In genomic region chr2:121164042-121164441, GRCh38 we compare ENCODE assay signal across 39 cellular contexts.
"Had no signal": no experiment of that assay in that cellular context is flagged by ENCODE, and none has a peak within 500 bp of the region (broad histone marks: within the 10 kb centered on the region; RNA-seq: fewer than 3 reads in every experiment).

No MANE protein-coding gene starts in this region.

- DNase-seq: activated B cell treated with CpG ODN at 0.5 μM for 24 hours; activated CD4-positive, alpha-beta memory T cell treated with anti-CD3 and anti-CD28 coated beads for 36 hours; activated CD4-positive, alpha-beta T cell treated with anti-CD3 and anti-CD28 coated beads for 4 hours; activated CD4-positive, alpha-beta T cell treated with anti-CD3 and anti-CD28 coated beads, Interleukin-2, amount 10 ng/mL, durations not matched to agents 24 days and 14 days; activated CD4-positive, alpha-beta T cell treated with anti-CD3 and anti-CD28 coated beads, Interleukin-2, amount 50 U/mL, for 1 hour; activated CD4-positive, alpha-beta T cell treated with anti-CD3 and anti-CD28 coated beads, Interleukin-2, amount 50 U/mL, for 4 hours; activated CD4-positive, CD25-positive, alpha-beta regulatory T cell treated with anti-CD3 and anti-CD28 coated beads, Interleukin-2, amount 50 U/mL, for 72 hours; activated CD8-positive, alpha-beta memory T cell treated with anti-CD3 and anti-CD28 coated beads, Interleukin-2, amount 50 U/mL, for 4 hours; activated CD8-positive, alpha-beta T cell treated with anti-CD3 and anti-CD28 coated beads for 36 hours; activated effector memory CD4-positive, alpha-beta T cell treated with anti-CD3 and anti-CD28 coated beads, Interleukin-2, amount 50 U/mL, for 16 hours; activated gamma-delta T cell treated with Interleukin-2 at 50 U/mL for 16 hours; activated naive CD4-positive, alpha-beta T cell; activated naive CD4-positive, alpha-beta T cell treated with anti-CD3 and anti-CD28 coated beads for 36 hours; activated naive CD4-positive, alpha-beta T cell treated with anti-CD3 and anti-CD28 coated beads, Interleukin-2, amount 50 U/mL, for 16 hours; activated naive CD8-positive, alpha-beta T cell treated with anti-CD3 and anti-CD28 coated beads for 36 hours; activated T-cell treated with anti-CD3 and anti-CD28 coated beads for 4 hours; activated T-cell treated with anti-CD3 and anti-CD28 coated beads, Interleukin-2, amount 50 U/mL, for 1 hour; activated T-cell treated with anti-CD3 and anti-CD28 coated beads, Interleukin-2, amount 50 U/mL, for 4 hours; activated T-cell treated with anti-CD3 and anti-CD28 coated beads, Interleukin-2, amount 50 U/mL, for 72 hours; adrenal gland; amniotic stem cell; aorta; body of pancreas; brain microvascular endothelial cell; caudate nucleus; cerebellar nuclear complex; T-helper 1 cell; T-helper 2 cell; T-helper 9 cell had no signal

- H3K27ac ChIP-seq: adrenal gland, body of pancreas, brain microvascular endothelial cell, breast epithelium, VCaP had no signal

- H3K4me1 ChIP-seq: adrenal gland, body of pancreas, breast epithelium had no signal

- H3K27ac Mint-ChIP-seq: activated B cell treated with CpG ODN at 0.5 μM for 24 hours; activated CD4-positive, alpha-beta memory T cell treated with anti-CD3 and anti-CD28 coated beads for 36 hours; activated CD4-positive, alpha-beta T cell treated with anti-CD3 and anti-CD28 coated beads, Interleukin-2, amount 10 ng/mL, durations not matched to agents 24 days and 14 days; activated CD8-positive, alpha-beta T cell treated with anti-CD3 and anti-CD28 coated beads for 36 hours; activated naive CD4-positive, alpha-beta T cell treated with anti-CD3 and anti-CD28 coated beads for 36 hours; activated naive CD4-positive, alpha-beta T cell treated with anti-CD3 and anti-CD28 coated beads, Interleukin-2, amount 50 U/mL, for 72 hours; activated naive CD8-positive, alpha-beta T cell treated with anti-CD3 and anti-CD28 coated beads for 36 hours; activated T-cell treated with anti-CD3 and anti-CD28 coated beads, Interleukin-2, amount 50 U/mL, for 72 hours; activated T-helper 1 cell treated with anti-CD3 and anti-CD28 coated beads, Interleukin-12 subunit alpha, Interleukin-12 subunit beta, Interleukin-2, Interleukin-4 antibody, amounts not matched to agents 30 ng/mL and 10 ng/mL and 1 ng/mL, durations not matched to agents 14 hours and 24 hours and 36 hours; activated T-helper 17 cell treated with anti-CD3 and anti-CD28 coated beads, Interleukin-2, amount 50 U/mL, for 72 hours; T-helper 1 cell treated with Interleukin-12 subunit alpha and Interleukin-12 subunit beta and Interleukin-4 antibody, amounts not matched to agents 30 μg/mL and 1 μg/mL, for 36 hours; T-helper 2 cell treated with Interferon-gamma antibody and Interleukin-4, amounts not matched to agents 5 μg/mL and 100 μg/mL, for 36 hours had no signal

- H3K4me3 ChIP-seq: adrenal gland, body of pancreas, breast epithelium had no signal

- ATAC-seq: activated CD8-positive, alpha-beta T cell treated with anti-CD3 and anti-CD28 coated beads for 36 hours; activated naive CD4-positive, alpha-beta T cell treated with anti-CD3 and anti-CD28 coated beads, Interleukin-2, amount 50 U/mL, for 72 hours; activated T-cell treated with anti-CD3 and anti-CD28 coated beads, Interleukin-2, amount 50 U/mL, for 4 hours; activated T-cell treated with anti-CD3 and anti-CD28 coated beads, Interleukin-2, amount 50 U/mL, for 72 hours; activated T-helper 17 cell treated with anti-CD3 and anti-CD28 coated beads, Interleukin-2, amount 50 U/mL, for 72 hours; body of pancreas had no signal

- H3K9me3 ChIP-seq: adrenal gland, body of pancreas, breast epithelium had no signal

- H3K36me3 ChIP-seq: adrenal gland, brain microvascular endothelial cell, breast epithelium had no signal

- H3K4me1 Mint-ChIP-seq: activated B cell treated with CpG ODN at 0.5 μM for 24 hours; activated CD4-positive, alpha-beta T cell treated with anti-CD3 and anti-CD28 coated beads, Interleukin-2, amount 10 ng/mL, durations not matched to agents 24 days and 14 days; activated naive CD8-positive, alpha-beta T cell treated with anti-CD3 and anti-CD28 coated beads for 36 hours; activated T-helper 17 cell treated with anti-CD3 and anti-CD28 coated beads, Interleukin-2, amount 50 U/mL, for 72 hours; central memory CD8-positive, alpha-beta T cell had no signal

- H3K4me3 Mint-ChIP-seq: activated B cell treated with CpG ODN at 0.5 μM for 24 hours; activated CD4-positive, alpha-beta memory T cell treated with anti-CD3 and anti-CD28 coated beads for 36 hours; activated CD4-positive, alpha-beta T cell treated with anti-CD3 and anti-CD28 coated beads, Interleukin-2, amount 10 ng/mL, durations not matched to agents 24 days and 14 days; activated CD8-positive, alpha-beta T cell treated with anti-CD3 and anti-CD28 coated beads for 36 hours; activated naive CD4-positive, alpha-beta T cell treated with anti-CD3 and anti-CD28 coated beads for 36 hours; activated naive CD8-positive, alpha-beta T cell treated with anti-CD3 and anti-CD28 coated beads for 36 hours; activated T-cell treated with anti-CD3 and anti-CD28 coated beads, Interleukin-2, amount 50 U/mL, for 4 hours; activated T-cell treated with anti-CD3 and anti-CD28 coated beads, Interleukin-2, amount 50 U/mL, for 72 hours; activated T-helper 1 cell treated with anti-CD3 and anti-CD28 coated beads, Interleukin-12 subunit alpha, Interleukin-12 subunit beta, Interleukin-2, Interleukin-4 antibody, amounts not matched to agents 30 ng/mL and 10 ng/mL and 1 ng/mL, durations not matched to agents 14 hours and 24 hours and 36 hours; activated T-helper 17 cell treated with anti-CD3 and anti-CD28 coated beads, Interleukin-2, amount 50 U/mL, for 72 hours; central memory CD8-positive, alpha-beta T cell; T-helper 1 cell treated with Interleukin-12 subunit alpha and Interleukin-12 subunit beta and Interleukin-4 antibody, amounts not matched to agents 30 μg/mL and 1 μg/mL, for 36 hours; T-helper 2 cell treated with Interferon-gamma antibody and Interleukin-4, amounts not matched to agents 5 μg/mL and 100 μg/mL, for 36 hours had no signal

- FAIRE-seq: astrocyte, TTC549 had no signal

- H3K27me3 Mint-ChIP-seq: activated B cell treated with CpG ODN at 0.5 μM for 24 hours; activated CD4-positive, alpha-beta T cell treated with anti-CD3 and anti-CD28 coated beads, Interleukin-2, amount 10 ng/mL, durations not matched to agents 24 days and 14 days; activated CD8-positive, alpha-beta T cell treated with anti-CD3 and anti-CD28 coated beads for 36 hours had no signal

- H3K9me3 Mint-ChIP-seq: activated CD4-positive, alpha-beta T cell treated with anti-CD3 and anti-CD28 coated beads, Interleukin-2, amount 10 ng/mL, durations not matched to agents 24 days and 14 days; activated T-helper 17 cell treated with anti-CD3 and anti-CD28 coated beads, Interleukin-2, amount 50 U/mL, for 72 hours; central memory CD8-positive, alpha-beta T cell had no signal

- H3K36me3 Mint-ChIP-seq: activated CD4-positive, alpha-beta memory T cell treated with anti-CD3 and anti-CD28 coated beads for 36 hours; activated naive CD8-positive, alpha-beta T cell treated with anti-CD3 and anti-CD28 coated beads for 36 hours had no signal

- H3K27me3 ChIP-seq: adrenal gland, body of pancreas, brain microvascular endothelial cell, breast epithelium had no signal
